In the genomic region with DNA sequence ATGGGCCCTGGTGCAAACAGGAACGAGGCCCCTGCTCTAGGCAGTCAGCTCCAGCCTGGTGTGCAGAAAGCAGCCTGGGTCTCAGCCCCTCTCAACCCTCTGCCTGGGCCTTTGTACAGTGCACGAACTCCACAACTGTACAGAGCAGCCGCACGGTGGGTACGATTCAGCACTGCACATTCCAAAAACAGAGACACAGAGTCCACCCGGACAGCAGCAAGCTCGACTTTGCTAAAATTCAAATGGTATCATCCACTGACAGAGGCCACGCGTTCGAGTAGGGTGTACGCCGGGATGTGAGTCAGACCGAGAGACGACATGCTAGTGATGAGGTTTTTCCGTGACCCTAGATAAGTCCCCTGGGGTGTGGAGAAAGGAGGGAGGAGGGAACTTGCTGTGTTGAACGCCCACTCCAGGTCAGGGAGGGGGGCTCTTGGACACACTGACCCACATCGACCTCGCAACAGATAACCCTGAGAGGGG, we compare ENCODE assay signal across 10 cellular contexts.
DNase-seq lines count a peak whose midpoint lies in the region; ATAC-seq, FAIRE-seq and TF ChIP-seq lines count a peak whose summit lies in the region.
"Had no signal": no experiment of that assay in that cellular context is flagged by ENCODE, and none has a peak within 500 bp of the region (broad histone marks: within the 10 kb centered on the region; RNA-seq: fewer than 3 reads in every experiment).

No MANE protein-coding gene starts in this region.

- in situ Hi-C loops in GM12878 (cut with MboI) = loop anchor here (5.0 kb wide), 1 partner anchor 63 kb away; no protein-coding TSS in a partner anchor

- H3K9me3 ChIP-seq in GM12878 (replicated peaks; ENCODE audit: control insufficient read depth, insufficient read depth, low read length) = peaks cover 5% of the 10 kb centered on the region; the same call in 2 of the 3 replicates

- peak; percentile 86 for FAIRE-seq in GM12878 (lab: Jason Lieb, UNC)
- FAIRE-seq: H1 had no signal

- H3K4me2 ChIP-seq in GM12878 (ENCODE audit: control insufficient read depth, insufficient read depth) = 0 out of 2 replicates have a peak overlapping the region, but pooled peaks have one; percentile 21
- H3K4me2 ChIP-seq: hepatocyte had no signal

- peaks cover 11 to 13% of the 10 kb centered on the region in 2 experiments; a peak in 3 of 4 replicates for H3K36me3 ChIP-seq in GM12878 (ENCODE audit: control insufficient read depth in 2 of 2, insufficient read depth in 2 of 2, low read length in 1 of 2)

- BruUV-seq in GM12878 (replicated peaks; lab: Mats Ljungman, UMichigan) = no TSS peak

- 22% methylated on average over 18 of the region's 18 CpGs for WGBS in GM12878 (ENCODE audit: insufficient coverage, insufficient replicate concordance, low lambda C conversion rate, missing lambda C conversion rate)
- WGBS in lower leg skin, 2 donors = 86% methylated on average over 18 of the region's 18 CpGs

- no peaks in the 10 kb centered on the region for H3K79me2 ChIP-seq in GM12878 (ENCODE audit: control insufficient read depth, insufficient read depth, low read length)
- H3K79me2 ChIP-seq: hepatocyte had no signal

- ATAC-seq in GM21367 (IDR thresholded peaks at IDR 0.05; ENCODE audit: unreplicated experiment) (peak; percentile 54), GM12878 (peak; percentile 65), HG03439 (IDR thresholded peaks at IDR 0.05; ENCODE audit: unreplicated experiment) (no peak)
- peak; percentile 76 to 78 for ATAC-seq in activated CD4-positive, CD25-positive, alpha-beta regulatory T cell treated with anti-CD3 and anti-CD28 coated beads, Interleukin-2, amount 50 U/mL, for 24 hours

- no peak for TF ChIP-seq EP300 in GM12878 (IDR thresholded peaks at IDR 0.05; ENCODE audit: borderline replicate concordance in 1 of 2, control insufficient read depth in 1 of 2, low read depth in 2 of 2, low read length in 2 of 2)

- CTCF ChIA-PET in GM12878 (lab: Yijun Ruan, JAX) = no interaction called here

- peaks cover 11% of the 10 kb centered on the region for H3K4me1 ChIP-seq in GM12878 (ENCODE audit: control insufficient read depth, insufficient read depth, low read length)

- TF ChIP-seq POLR2A in GM12878 (IDR thresholded peaks at IDR 0.05; ENCODE audit: low read depth, low read length) (no peak), lower leg skin (IDR thresholded peaks at IDR 0.05) (no peak)

- TF ChIP-seq CTCF in GM12878 (IDR thresholded peaks at IDR 0.05 in 2 of 3, conservative IDR thresholded peaks at IDR 0.05 in 1 of 3; ENCODE audit: control insufficient read depth in 2 of 3, extremely low read depth in 1 of 3, insufficient read depth in 1 of 3, low read depth in 3 of 3, low read length in 3 of 3) (no peak), coronary artery (IDR thresholded peaks at IDR 0.05) (no peak), lower leg skin (IDR thresholded peaks at IDR 0.05) (no peak)

- no peak for TF ChIP-seq RAD21 in GM12878 (IDR thresholded peaks at IDR 0.05; ENCODE audit: insufficient read depth, low read depth, low read length)

- POLR2A ChIA-PET in GM12878 (lab: Charles Lee) = no interaction called here

- RAD21 ChIA-PET in GM12878 (lab: Charles Lee; ENCODE audit: unreplicated experiment) = no interaction called here

- H3K27me3 ChIP-seq in GM12878 (replicated peaks in 1 of 2; ENCODE audit: control insufficient read depth in 2 of 2, insufficient read depth in 2 of 2, low read length in 1 of 2) = no peaks in the 10 kb centered on the region
- H3K27me3 ChIP-seq: hepatocyte had no signal

- no peak overlapping the region for H3K4me3 ChIP-seq in GM12878
- H3K4me3 ChIP-seq in coronary artery = no peak overlapping the region
- H3K4me3 ChIP-seq in lower leg skin (ENCODE audit: low read depth, poor library complexity, severe bottlenecking) = no peak overlapping the region
- H3K4me3 ChIP-seq: hepatocyte had no signal

- H3K27ac ChIP-seq in GM12878 (ENCODE audit: control insufficient read depth, insufficient read depth) = peak overlapping the region; percentile 27
- H3K27ac ChIP-seq in coronary artery = peak overlapping the region in 1 of 2 donors; percentile 54
- H3K27ac ChIP-seq: hepatocyte had no signal

- no peaks in the 10 kb centered on the region for H4K20me1 ChIP-seq in GM12878 (ENCODE audit: control insufficient read depth, insufficient read depth)

- no peak overlapping the region for H3K9ac ChIP-seq in GM12878 (ENCODE audit: control insufficient read depth, insufficient read depth, low read length)

- peak; percentile 43 for DNase-seq in GM12878 (ENCODE audit: low read depth, low spot score)
- DNase-seq in stimulated activated CD8-positive, alpha-beta memory T cell treated with anti-CD3 and anti-CD28 coated beads, Interleukin-12 subunit alpha, Interleukin-12 subunit beta, amount 100 ng/mL, for 1 hour (ENCODE audit: low read depth) = peak; percentile 15
- no peak for DNase-seq in coronary artery (ENCODE audit: low spot score)
- no peak for DNase-seq in lower leg skin (ENCODE audit: low spot score in 2 of 2)
- DNase-seq: NCI-H524 had no signal

- intact Hi-C loops in GM12878 (cut with micrococcal nuclease; ENCODE audit: unreplicated experiment) (no loop called here), lower leg skin (cut with DNase I; ENCODE audit: low total_unique reads) (no loop called here)

- SMC1A ChIA-PET in GM12878 (lab: Charles Lee; ENCODE audit: uncharacterized antibody, unreplicated experiment) = no interaction called here

- H2AFZ ChIP-seq in GM12878 (ENCODE audit: control insufficient read depth, low read depth, low read length) = no peak overlapping the region; the same call in 1 of the 2 replicates
- H2AFZ ChIP-seq: hepatocyte had no signal

TF ChIP-seq in GM12878, 131 proteins besides CTCF, POLR2A, EP300 and RAD21 (continues in another document):
- TF ChIP-seq HCFC1 (IDR thresholded peaks at IDR 0.05; ENCODE audit: low read length) (no peak), ZNF384 (IDR thresholded peaks at IDR 0.05; ENCODE audit: borderline replicate concordance, low read depth, low read length) (no peak), RB1 (IDR thresholded peaks at IDR 0.05; ENCODE audit: borderline replicate concordance) (no peak), CBFB (IDR thresholded peaks at IDR 0.05; ENCODE audit: low read depth) (no peak), ATF2 (IDR thresholded peaks at IDR 0.05; ENCODE audit: low read length) (0 out of 2 replicates have a peak, but pooled peaks have one; percentile 56), STAT3 (IDR thresholded peaks at IDR 0.05; ENCODE audit: low read depth, low read length) (no peak), KAT2A (conservative IDR thresholded peaks at IDR 0.05; ENCODE audit: control insufficient read depth, low read depth, low read length) (no peak), POU2F2 (IDR thresholded peaks at IDR 0.05; ENCODE audit: borderline replicate concordance, low read depth, low read length) (no peak), EED (IDR thresholded peaks at IDR 0.05; ENCODE audit: low read depth) (peak; percentile 92), ZNF687 (IDR thresholded peaks at IDR 0.05) (no peak), SUPT20H (IDR thresholded peaks at IDR 0.05; ENCODE audit: borderline replicate concordance, control insufficient read depth, low read depth, low read length) (no peak)
- TF ChIP-seq, protein P1, sequence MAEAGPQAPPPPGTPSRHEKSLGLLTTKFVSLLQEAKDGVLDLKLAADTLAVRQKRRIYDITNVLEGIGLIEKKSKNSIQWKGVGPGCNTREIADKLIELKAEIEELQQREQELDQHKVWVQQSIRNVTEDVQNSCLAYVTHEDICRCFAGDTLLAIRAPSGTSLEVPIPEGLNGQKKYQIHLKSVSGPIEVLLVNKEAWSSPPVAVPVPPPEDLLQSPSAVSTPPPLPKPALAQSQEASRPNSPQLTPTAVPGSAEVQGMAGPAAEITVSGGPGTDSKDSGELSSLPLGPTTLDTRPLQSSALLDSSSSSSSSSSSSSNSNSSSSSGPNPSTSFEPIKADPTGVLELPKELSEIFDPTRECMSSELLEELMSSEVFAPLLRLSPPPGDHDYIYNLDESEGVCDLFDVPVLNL (IDR thresholded peaks at IDR 0.05; ENCODE audit: low read depth, low read length) = no peak

Comparison
In these comparisons a context has a peak if more than half of its experiments do, and no peak if none do; other contexts are left out.
1. DNase-seq: peak in GM12878 (single experiment) and stimulated activated CD8-positive, alpha-beta memory T cell treated with anti-CD3 and anti-CD28 coated beads, Interleukin-12 subunit alpha, Interleukin-12 subunit beta, amount 100 ng/mL, for 1 hour (single experiment); none in coronary artery (single experiment) and lower leg skin (0 of 2).